ENCODE assay signal across 26 cellular contexts in the genomic region with DNA sequence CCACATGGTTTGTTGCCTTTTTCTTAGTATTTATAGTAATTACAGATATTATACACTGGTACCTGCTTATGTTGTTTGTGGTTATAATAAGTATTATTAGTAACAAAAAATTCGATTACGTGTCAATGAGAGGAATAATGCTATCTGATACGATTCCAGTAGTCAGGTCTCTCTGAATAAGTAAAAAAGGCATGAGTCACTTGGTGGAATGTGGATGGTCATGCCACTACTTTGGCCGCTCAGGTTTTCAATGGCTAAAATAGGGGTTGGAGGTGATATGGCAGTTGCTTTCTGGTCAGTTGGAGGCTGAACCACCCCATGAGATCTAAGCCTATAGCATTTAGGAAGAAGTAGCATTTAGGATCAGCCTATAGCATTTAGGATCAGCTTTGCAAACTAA.
"Had no signal": no experiment of that assay in that cellular context is flagged by ENCODE, and none has a peak within 500 bp of the region (broad histone marks: within the 10 kb centered on the region; RNA-seq: fewer than 3 reads in every experiment).

No MANE protein-coding gene starts in this region.

- H3K4me1 Mint-ChIP-seq: immature natural killer cell, mesothelial cell of epicardium, naive B cell had no signal

- H3K9me3 ChIP-seq: esophagus muscularis mucosa, left ventricle myocardium inferior, lower lobe of right lung, mucosa of descending colon had no signal

- H3K9me3 Mint-ChIP-seq: mesothelial cell of epicardium had no signal

- H2AFZ ChIP-seq: hepatocyte had no signal

- FAIRE-seq: colon, endothelial cell of umbilical vein, frontal cortex, kidney had no signal

- H3K4me1 ChIP-seq: esophagus muscularis mucosa, foreskin keratinocyte, gastroesophageal sphincter, heart left ventricle, left ventricle myocardium inferior, lower lobe of right lung had no signal

- H3K4me2 ChIP-seq: hepatocyte had no signal

- H3K27me3 Mint-ChIP-seq: naive B cell had no signal

- H3K36me3 Mint-ChIP-seq: immature natural killer cell, mesothelial cell of epicardium, naive B cell had no signal

- H3K79me2 ChIP-seq: hepatocyte had no signal

- ATAC-seq: foreskin keratinocyte, gastroesophageal sphincter, heart left ventricle, left colon, left lobe of liver, lower lobe of right lung, mucosa of descending colon had no signal

- H3K36me3 ChIP-seq: esophagus muscularis mucosa, gastroesophageal sphincter, heart left ventricle, left ventricle myocardium inferior, lower lobe of right lung had no signal

- H3K4me3 ChIP-seq: coronary artery, dorsolateral prefrontal cortex, esophagus muscularis mucosa, gastroesophageal sphincter, heart left ventricle, hepatocyte, left ventricle myocardium inferior, lower lobe of right lung, mucosa of descending colon had no signal

- DNase-seq: dermis blood vessel endothelial cell; dorsolateral prefrontal cortex; effector CD4-positive, alpha-beta T cell; effector memory CD4-positive, alpha-beta T cell; foreskin keratinocyte; heart left ventricle; hypothalamus; immature natural killer cell; islet precursor cell; kidney; kidney glomerular epithelial cell; left colon; left ventricle myocardium inferior; lower lobe of right lung; mesenchymal stem cell; mucosa of descending colon; naive B cell had no signal

- H3K27me3 ChIP-seq: dorsolateral prefrontal cortex, esophagus muscularis mucosa, gastroesophageal sphincter, heart left ventricle, hepatocyte had no signal

- H3K4me3 Mint-ChIP-seq: immature natural killer cell, mesothelial cell of epicardium, naive B cell had no signal

- H3K27ac Mint-ChIP-seq: immature natural killer cell, mesothelial cell of epicardium, naive B cell had no signal

- H3K27ac ChIP-seq: coronary artery, dorsolateral prefrontal cortex, esophagus muscularis mucosa, foreskin keratinocyte, gastroesophageal sphincter, heart left ventricle, hepatocyte, left ventricle myocardium inferior, lower lobe of right lung had no signal
